ENCODE assay signal across 30 cellular contexts in genomic region chr19:5113633-5114586, GRCh38.
A peak's percentile ranks its signal among the peaks of the same experiment; 100 is the strongest.
DNase-seq lines count a peak whose midpoint lies in the region; ATAC-seq, FAIRE-seq and TF ChIP-seq lines count a peak whose summit lies in the region.
"Had no signal": no experiment of that assay in that cellular context is flagged by ENCODE, and none has a peak within 500 bp of the region (broad histone marks: within the 10 kb centered on the region; RNA-seq: fewer than 3 reads in every experiment).

No MANE protein-coding gene starts in this region.

- H3K27me3 ChIP-seq in GM23338 (ENCODE audit: insufficient read depth) (no peaks in the 10 kb centered on the region), astrocyte (ENCODE audit: insufficient read depth, low read length) (no peaks in the 10 kb centered on the region), neural cell (ENCODE audit: insufficient read depth, low read depth, low read length) (no peaks in the 10 kb centered on the region)
- H3K27me3 ChIP-seq: BE2C, breast epithelium, Peyer's patch, SJCRH30, upper lobe of right lung had no signal

- intact Hi-C loops in left cardiac atrium (cut with DNase I): no loop called here

- H3K9me2 ChIP-seq in GM23338 (ENCODE audit: insufficient read depth) (no peaks in the 10 kb centered on the region), neural cell (ENCODE audit: insufficient read depth, low read length) (no peaks in the 10 kb centered on the region)

- H3K79me2 ChIP-seq in GM23338 (replicated peaks; ENCODE audit: insufficient read depth): no peaks in the 10 kb centered on the region
- no peaks in the 10 kb centered on the region for H3K79me2 ChIP-seq in astrocyte (ENCODE audit: insufficient read depth, low read length)
- no peaks in the 10 kb centered on the region for H3K79me2 ChIP-seq in neural cell (replicated peaks; ENCODE audit: insufficient read depth, low read length)

- H3F3A ChIP-seq in GM23338 (replicated peaks; ENCODE audit: low read depth): 0 out of 2 replicates have a peak, but pooled peaks cover 4% of the 10 kb centered on the region
- H3F3A ChIP-seq in neural cell (ENCODE audit: insufficient read depth, low read length, poor library complexity, severe bottlenecking): no peaks in the 10 kb centered on the region

- peaks cover 11% of the 10 kb centered on the region for H3K9me3 Mint-ChIP-seq in GM23338
- H3K9me3 Mint-ChIP-seq in astrocyte (ENCODE audit: unreplicated experiment): peaks cover 5% of the 10 kb centered on the region
- H3K9me3 Mint-ChIP-seq: activated naive CD4-positive, alpha-beta T cell treated with anti-CD3 and anti-CD28 coated beads, Interleukin-2, amount 10 ng/mL, durations not matched to agents 7 days and 5 days; activated T-helper 1 cell treated with anti-CD3 and anti-CD28 coated beads, Interleukin-12 subunit alpha, Interleukin-12 subunit beta, Interleukin-2, Interleukin-4 antibody, amounts not matched to agents 30 ng/mL and 10 ng/mL and 1 ng/mL, durations not matched to agents 14 hours and 24 hours and 36 hours had no signal

- DNase-seq in GM23338 (ENCODE audit: low spot score): no peak
- DNase-seq in astrocyte (ENCODE audit: low read depth): no peak
- DNase-seq in left cardiac atrium: no peak
- no peak for DNase-seq in RPMI8226
- DNase-seq: ACHN; activated CD4-positive, alpha-beta T cell treated with anti-CD3 and anti-CD28 coated beads, Interleukin-2, amount 50 U/mL, for 48 hours; activated CD4-positive, CD25-positive, alpha-beta regulatory T cell; activated naive CD4-positive, alpha-beta T cell treated with anti-CD3 and anti-CD28 coated beads, Interleukin-2, amount 10 ng/mL, durations not matched to agents 7 days and 5 days; effector memory CD4-positive, alpha-beta T cell; NCI-H1092; NCI-H1930; NCI-H524; Peyer's patch; SJCRH30; stimulated activated CD4-positive, alpha-beta T cell treated with anti-CD3 and anti-CD28 coated beads, Interleukin-4, amount 100 ng/mL, for 24 hours; substantia nigra; T-cell; upper lobe of right lung had no signal

- H3K4me3 ChIP-seq in GM23338 (no peak overlapping the region), astrocyte (ENCODE audit: insufficient read depth, low read depth, low read length) (no peak overlapping the region), neural cell (ENCODE audit: low read length) (no peak overlapping the region)
- H3K4me3 ChIP-seq: breast epithelium, Peyer's patch, SJCRH30, upper lobe of right lung had no signal

- no peak for FAIRE-seq in astrocyte (lab: Jason Lieb, UNC)
- FAIRE-seq: colon had no signal

- TF ChIP-seq EP300 in neural cell (conservative IDR thresholded peaks at IDR 0.05; ENCODE audit: poor library complexity, severe bottlenecking): no peak

- H4K20me1 ChIP-seq in GM23338 (replicated peaks; ENCODE audit: insufficient read depth) (no peaks in the 10 kb centered on the region), astrocyte (ENCODE audit: insufficient read depth, low read length) (no peaks in the 10 kb centered on the region), neural cell (ENCODE audit: insufficient read depth) (no peaks in the 10 kb centered on the region)

- H3K4me3 Mint-ChIP-seq in GM23338 (no peak overlapping the region), astrocyte (ENCODE audit: unreplicated experiment) (no peak overlapping the region)
- H3K4me3 Mint-ChIP-seq: activated naive CD4-positive, alpha-beta T cell treated with anti-CD3 and anti-CD28 coated beads, Interleukin-2, amount 10 ng/mL, durations not matched to agents 7 days and 5 days; activated T-helper 1 cell treated with anti-CD3 and anti-CD28 coated beads, Interleukin-12 subunit alpha, Interleukin-12 subunit beta, Interleukin-2, Interleukin-4 antibody, amounts not matched to agents 30 ng/mL and 10 ng/mL and 1 ng/mL, durations not matched to agents 14 hours and 24 hours and 36 hours; nephron; stimulated activated effector memory CD8-positive, alpha-beta T cell treated with anti-CD3 and anti-CD28 coated beads, Interleukin-12 subunit alpha, Interleukin-12 subunit beta, amount 100 ng/mL, for 72 hours; T-cell had no signal

- H3K4me1 Mint-ChIP-seq in GM23338 (peaks cover 47% of the 10 kb centered on the region), astrocyte (ENCODE audit: low read depth, unreplicated experiment) (peaks cover 10% of the 10 kb centered on the region)
- H3K4me1 Mint-ChIP-seq: activated naive CD4-positive, alpha-beta T cell treated with anti-CD3 and anti-CD28 coated beads, Interleukin-2, amount 10 ng/mL, durations not matched to agents 7 days and 5 days; T-cell had no signal

- ATAC-seq in GM23338 (no peak; the same call in 2 of the 3 replicates), left cardiac atrium (peak; percentile 51 to 62), HG03175 (IDR thresholded peaks at IDR 0.05; ENCODE audit: unreplicated experiment) (no peak), HG03097 (IDR thresholded peaks at IDR 0.05; ENCODE audit: low FRiP score, unreplicated experiment) (no peak), GM19455 (IDR thresholded peaks at IDR 0.05; ENCODE audit: unreplicated experiment) (no peak)
- ATAC-seq: HCT116; sciatic nerve; stimulated activated effector memory CD8-positive, alpha-beta T cell treated with anti-CD3 and anti-CD28 coated beads, Interleukin-12 subunit alpha, Interleukin-12 subunit beta, amount 100 ng/mL, for 72 hours; T-cell; upper lobe of right lung had no signal

- H3K36me3 ChIP-seq in GM23338 (ENCODE audit: insufficient read depth) (no peaks in the 10 kb centered on the region; the same call in 1 of the 2 replicates), astrocyte (ENCODE audit: insufficient read depth, low read length) (no peaks in the 10 kb centered on the region), neural cell (ENCODE audit: insufficient read depth, low read length) (no peaks in the 10 kb centered on the region)
- H3K36me3 ChIP-seq: breast epithelium, SJCRH30 had no signal

- H2AFZ ChIP-seq in GM23338 (no peak overlapping the region), astrocyte (ENCODE audit: low read depth, low read length) (no peak overlapping the region), neural cell (ENCODE audit: low read depth, low read length) (no peak overlapping the region)

- H3K9ac ChIP-seq in astrocyte (ENCODE audit: low read length) (peak overlapping the region; percentile 44), neural cell (ENCODE audit: low read length) (peak overlapping the region; percentile 37)

- TF ChIP-seq RAD21 in neural cell (conservative IDR thresholded peaks at IDR 0.05): no peak

- H3K27ac Mint-ChIP-seq in GM23338 (peak overlapping the region; percentile 85; the same call in 1 of the 2 replicates), astrocyte (ENCODE audit: unreplicated experiment) (no peak overlapping the region)
- H3K27ac Mint-ChIP-seq: activated naive CD4-positive, alpha-beta T cell treated with anti-CD3 and anti-CD28 coated beads, Interleukin-2, amount 10 ng/mL, durations not matched to agents 7 days and 5 days; activated T-helper 1 cell treated with anti-CD3 and anti-CD28 coated beads, Interleukin-12 subunit alpha, Interleukin-12 subunit beta, Interleukin-2, Interleukin-4 antibody, amounts not matched to agents 30 ng/mL and 10 ng/mL and 1 ng/mL, durations not matched to agents 14 hours and 24 hours and 36 hours; T-cell had no signal

- peaks cover 22% of the 10 kb centered on the region for H3K27me3 Mint-ChIP-seq in GM23338 (ENCODE audit: insufficient read depth, low read depth, poor library complexity)
- H3K27me3 Mint-ChIP-seq in astrocyte (ENCODE audit: low read depth, unreplicated experiment): no peaks in the 10 kb centered on the region
- H3K27me3 Mint-ChIP-seq: activated naive CD4-positive, alpha-beta T cell treated with anti-CD3 and anti-CD28 coated beads, Interleukin-2, amount 10 ng/mL, durations not matched to agents 7 days and 5 days; T-cell had no signal

- no peak for TF ChIP-seq CTCF in GM23338 (conservative IDR thresholded peaks at IDR 0.05; ENCODE audit: low read depth in 2 of 2)
- TF ChIP-seq CTCF in astrocyte (IDR thresholded peaks at IDR 0.05; ENCODE audit: insufficient read depth, low read depth, low read length): no peak
- no peak for TF ChIP-seq CTCF in neural cell (IDR thresholded peaks at IDR 0.05; ENCODE audit: poor library complexity, severe bottlenecking)

- H3K4me2 ChIP-seq in GM23338 (no peak overlapping the region), astrocyte (ENCODE audit: low read length) (peak overlapping the region; percentile 76), neural cell (ENCODE audit: low read length) (no peak overlapping the region)

- no peaks in the 10 kb centered on the region for H3K9me3 ChIP-seq in astrocyte (ENCODE audit: insufficient read depth, low read depth, low read length)
- H3K9me3 ChIP-seq in neural cell (ENCODE audit: low read length): no peaks in the 10 kb centered on the region
- H3K9me3 ChIP-seq: BE2C, breast epithelium, Peyer's patch, upper lobe of right lung had no signal

- H3K4me1 ChIP-seq in GM23338 (ENCODE audit: insufficient read depth) (no peaks in the 10 kb centered on the region; the same call in 1 of the 2 replicates), astrocyte (ENCODE audit: insufficient read depth, low read length) (peaks cover 16% of the 10 kb centered on the region)
- H3K4me1 ChIP-seq: breast epithelium, Peyer's patch, SJCRH30, upper lobe of right lung had no signal

- H3K27ac ChIP-seq in GM23338 (ENCODE audit: low read depth) (no peak overlapping the region), astrocyte (ENCODE audit: low read depth, low read length) (peak overlapping the region; percentile 48), neural cell (ENCODE audit: low read length) (peak overlapping the region; percentile 61)
- H3K27ac ChIP-seq: Peyer's patch, SJCRH30, upper lobe of right lung had no signal

- peaks cover 22% of the 10 kb centered on the region for H3K36me3 Mint-ChIP-seq in GM23338 (ENCODE audit: low read depth)
- peaks cover 10% of the 10 kb centered on the region for H3K36me3 Mint-ChIP-seq in astrocyte (ENCODE audit: low read depth, unreplicated experiment)

TF ChIP-seq in GM23338, 12 proteins besides CTCF, POLR2A, EP300 and RAD21 (continues in another document):
- no peak for TF ChIP-seq NANOG (IDR thresholded peaks at IDR 0.05; ENCODE audit: borderline replicate concordance)
- no peak for TF ChIP-seq JUNB (IDR thresholded peaks at IDR 0.05; ENCODE audit: unreplicated experiment)
- TF ChIP-seq EZH2 (IDR thresholded peaks at IDR 0.05; ENCODE audit: low read depth, unreplicated experiment): no peak
- TF ChIP-seq EZH2phosphoT487 (IDR thresholded peaks at IDR 0.05; ENCODE audit: unreplicated experiment): no peak
- no peak for TF ChIP-seq STAT1 (IDR thresholded peaks at IDR 0.05; ENCODE audit: unreplicated experiment)
- no peak for TF ChIP-seq ZNF331 (CRISPR knock-in tag; IDR thresholded peaks at IDR 0.05; ENCODE audit: low read depth)

TF ChIP-seq in neural cell, 6 proteins besides CTCF, POLR2A, EP300 and RAD21 (continues in another document):
- no peak for TF ChIP-seq TAF1 (IDR thresholded peaks at IDR 0.05; ENCODE audit: low read depth)

Comparison
In these comparisons a context has a peak if more than half of its experiments do, and no peak if none do; other contexts are left out.
1. ATAC-seq: peak in left cardiac atrium (2 of 2); none in GM23338 (single experiment), HG03175 (single experiment), HG03097 (single experiment) and GM19455 (single experiment).